18 cellular contexts compared by ENCODE assay signal in genomic region chr2:23427976-23428375, GRCh38. TPM values are rescaled to one million over a fixed set of nuclear protein-coding genes. Genes with fewer than 3 reads are reported as not detected.
DNase-seq lines count a peak whose midpoint lies in the region; ATAC-seq and TF ChIP-seq lines count a peak whose summit lies in the region.
"Had no signal": no experiment of that assay in that cellular context is flagged by ENCODE, and none has a peak within 500 bp of the region (broad histone marks: within the 10 kb centered on the region; RNA-seq: fewer than 3 reads in every experiment).

No MANE protein-coding gene starts in this region.

- H3K23me2 ChIP-seq in H9 (ENCODE audit: insufficient read length, low read depth, low read length, poor library complexity, severe bottlenecking), result no peaks in the 10 kb centered on the region

- H2BK12ac ChIP-seq in H9 (ENCODE audit: insufficient read length, low read depth, low read length), result no peak overlapping the region

- H3K27me3 Mint-ChIP-seq in H9 (ENCODE audit: low read depth), result peaks cover 2% of the 10 kb centered on the region; the same call in 1 of the 2 replicates

- H3K79me1 ChIP-seq in H9 (ENCODE audit: insufficient read depth, low read depth, low read length, poor library complexity, severe bottlenecking), result no peaks in the 10 kb centered on the region

- H3K27me3 ChIP-seq in H9 (ENCODE audit: insufficient read depth, low read length), result no peaks in the 10 kb centered on the region
- H3K27me3 ChIP-seq in SJCRH30, result no peaks in the 10 kb centered on the region
- peaks cover 0 to 4% (median 0%) of the 10 kb centered on the region in 7 donors for H3K27me3 ChIP-seq in spleen (replicated peaks in 1 of 7)
- H3K27me3 ChIP-seq: MG63 had no signal

- H3K36me3 Mint-ChIP-seq in H9 (ENCODE audit: insufficient read depth in 1 of 3, low read depth in 3 of 3), result no peaks in the 10 kb centered on the region
- H3K36me3 Mint-ChIP-seq: CD8-positive, alpha-beta memory T cell had no signal

- no peak overlapping the region for H3K4me2 ChIP-seq in H9 (ENCODE audit: insufficient read depth, insufficient read length, low read length)
- H3K4me2 ChIP-seq: KMS-11 had no signal

- H3K4me1 ChIP-seq in H9 (ENCODE audit: insufficient read depth, low read length) (0 out of 2 replicates have a peak, but pooled peaks cover 8% of the 10 kb centered on the region), SJCRH30 (peaks cover 40% of the 10 kb centered on the region), spleen (peaks cover 0 to 6% (median 0%) of the 10 kb centered on the region in 6 donors)

- no peak overlapping the region for H3K23ac ChIP-seq in H9 (ENCODE audit: insufficient read length, low read depth, low read length)

- no peak for TF ChIP-seq POLR2A in spleen (IDR thresholded peaks at IDR 0.05)

- H3K27ac ChIP-seq in H9 (ENCODE audit: insufficient read length, low read depth, low read length) (no peak overlapping the region), SJCRH30 (peak overlapping the region; percentile 57), spleen (no peak overlapping the region)
- H3K27ac ChIP-seq: GM23248, KMS-11 had no signal

- ATAC-seq in left lobe of liver (no peak), HG02623 (IDR thresholded peaks at IDR 0.05; ENCODE audit: unreplicated experiment) (no peak), HG02678 (IDR thresholded peaks at IDR 0.05; ENCODE audit: unreplicated experiment) (no peak)
- ATAC-seq: Panc1, Right ventricle myocardium inferior had no signal

- H2AK5ac ChIP-seq in H9 (ENCODE audit: insufficient read length, low read length), result no peak overlapping the region

- DNase-seq in H9, result peak; percentile 7
- DNase-seq in SJCRH30, result peak; percentile 86 to 92
- peak; percentile 31 for DNase-seq in left lobe of liver (ENCODE audit: low spot score)
- peak; percentile 41 for DNase-seq in spleen
- DNase-seq in iPS-NIHi11 (ENCODE audit: low spot score), result no peak
- DNase-seq: CD8-positive, alpha-beta memory T cell; DMS 273 treated with DMSO at 0.1 percent for 48 hours; GM23248; MG63; NCI-H1105; NCI-H1694 treated with DMSO at 0.1 percent for 48 hours; NCI-H345; NCI-H748 treated with DMSO at 0.1 percent for 48 hours had no signal

- H3K9ac ChIP-seq in H9 (ENCODE audit: extremely low read depth, insufficient read length, low read length), result no peak overlapping the region
- H3K9ac ChIP-seq: GM23248, KMS-11 had no signal

- no peak overlapping the region for H2BK5ac ChIP-seq in H9 (ENCODE audit: insufficient read length, low read length)

- no peak overlapping the region for H3T11ph ChIP-seq in H9 (ENCODE audit: low read length)

- H3K4me3 ChIP-seq in SJCRH30 (no peak overlapping the region), spleen (no peak overlapping the region)
- H3K4me3 ChIP-seq: GM23248, MG63 had no signal

- H4K91ac ChIP-seq in H9 (ENCODE audit: insufficient read length, low read depth, low read length), result no peak overlapping the region

- no peak overlapping the region for H3K4me3 Mint-ChIP-seq in H9
- H3K4me3 Mint-ChIP-seq: CD8-positive, alpha-beta memory T cell had no signal

- no peak overlapping the region for H3K18ac ChIP-seq in H9 (ENCODE audit: insufficient read length, low read depth, low read length)

- H2BK15ac ChIP-seq in H9 (ENCODE audit: low read depth, low read length), result no peak overlapping the region

- no peak for TF ChIP-seq CTCF in H9 (conservative IDR thresholded peaks at IDR 0.05)
- TF ChIP-seq CTCF in spleen (IDR thresholded peaks at IDR 0.05 in 8 of 11, conservative IDR thresholded peaks at IDR 0.05 in 3 of 11), result no peak

- no peak overlapping the region for H2BK20ac ChIP-seq in H9 (ENCODE audit: low read depth, low read length, poor library complexity, severe bottlenecking)

- no peak overlapping the region for H3K56ac ChIP-seq in H9 (ENCODE audit: insufficient read length, low read depth, low read length)

- H2BK120ac ChIP-seq in H9 (ENCODE audit: low read depth, low read length, poor library complexity, severe bottlenecking), result no peak overlapping the region

- no peak overlapping the region for H3K14ac ChIP-seq in H9 (ENCODE audit: insufficient read depth, low read length)

- no peaks in the 10 kb centered on the region for H3K9me3 Mint-ChIP-seq in H9
- H3K9me3 Mint-ChIP-seq: CD8-positive, alpha-beta memory T cell had no signal

- intact Hi-C loops in spleen (cut with DNase I; ENCODE audit: low total_unique reads), result no loop called here

- H4K20me1 ChIP-seq in H9 (ENCODE audit: control insufficient read depth, insufficient read depth, insufficient read length), result no peaks in the 10 kb centered on the region

- H2AFZ ChIP-seq in H9 (ENCODE audit: low read length), result no peak overlapping the region
- H2AFZ ChIP-seq: GM23248 had no signal

- no CpG with 5 or more reads among the region's 12 CpGs for WGBS in H9 (ENCODE audit: extremely low coverage, insufficient read length, low lambda C conversion rate)
- WGBS in spleen, 5 donors, result 86 to 91% (median 88%) methylated on average over 10 to 12 of the region's 12 CpGs

- H3K27ac Mint-ChIP-seq in H9, result no peak overlapping the region; a peak in 1 of 7 replicates
- H3K27ac Mint-ChIP-seq: CD8-positive, alpha-beta memory T cell had no signal

- H3K79me2 ChIP-seq in H9 (ENCODE audit: insufficient read depth, low read length), result no peaks in the 10 kb centered on the region

- H3K4ac ChIP-seq in H9 (ENCODE audit: low read depth, low read length), result no peak overlapping the region

- H3K9me3 ChIP-seq in H9 (ENCODE audit: control insufficient read depth, low read depth, low read length), result no peaks in the 10 kb centered on the region
- H3K9me3 ChIP-seq in SJCRH30 (replicated peaks), result no peaks in the 10 kb centered on the region
- H3K9me3 ChIP-seq in spleen, result no peaks in the 10 kb centered on the region
- H3K9me3 ChIP-seq: MG63 had no signal

- H3K36me3 ChIP-seq in SJCRH30 (0 out of 2 replicates have a peak, but pooled peaks cover 2% of the 10 kb centered on the region), spleen (no peaks in the 10 kb centered on the region)
- H3K36me3 ChIP-seq: MG63 had no signal

- H4K8ac ChIP-seq in H9 (replicated peaks; ENCODE audit: insufficient read length, low read depth, low read length), result no peak overlapping the region

- H3K4me1 Mint-ChIP-seq in H9, result peaks cover 16 to 25% of the 10 kb centered on the region in 2 experiments
- H3K4me1 Mint-ChIP-seq: CD8-positive, alpha-beta memory T cell had no signal

- no peak overlapping the region for H4K5ac ChIP-seq in H9 (ENCODE audit: insufficient read length, low read depth, low read length)

RNA-seq across cellular contexts. Expression of gene KLHL29, which starts 43.0 kb away (rescaled TPM):
- total RNA-seq in H9 (2021) (2.1 and 2.4 TPM in 2 replicates), left lobe of liver (2.3 TPM), spleen (10 to 100 TPM in 5 of 7 donors, 1 to 10 TPM in 2; 7.5 to 30.5 (median 16.2) TPM)
- 30.8 and 34.1 TPM in 2 replicates for total RNA-seq in SJCRH30 (2014; rRNA removed; shearing (Covaris generic))
- 1 to 10 TPM; 1.5 to 5.3 (median 2.0) TPM for polyA plus RNA-seq in spleen
